ENCODE assay signal across 19 cellular contexts in genomic region chr1:1917304-1917976, GRCh38. TPM values are rescaled to one million over a fixed set of nuclear protein-coding genes. Genes with fewer than 3 reads are reported as not detected.
DNase-seq lines count a peak whose midpoint lies in the region; ATAC-seq and TF ChIP-seq lines count a peak whose summit lies in the region.
"Had no signal": no experiment of that assay in that cellular context is flagged by ENCODE, and none has a peak within 500 bp of the region (broad histone marks: within the 10 kb centered on the region; RNA-seq: fewer than 3 reads in every experiment).

No MANE protein-coding gene starts in this region.

- H3K4me1 ChIP-seq in heart left ventricle (peaks cover 5 to 22% (median 13%) of the 10 kb centered on the region in 12 donors), upper lobe of right lung (peaks cover 9% of the 10 kb centered on the region)
- H3K4me1 ChIP-seq in naive thymus-derived CD4-positive, alpha-beta T cell (ENCODE audit: control insufficient read depth in 2 of 2, insufficient read depth in 2 of 2, low read length in 2 of 2), result peaks cover 7 to 16% of the 10 kb centered on the region in 2 donors

- no peaks in the 10 kb centered on the region for H3K36me3 Mint-ChIP-seq in activated T-helper 2 cell treated with anti-CD3 and anti-CD28 coated beads, Interferon-gamma antibody, Interleukin-2, Interleukin-4, amounts not matched to agents 10 μg/mL and 5 μg/mL and 100 μg/mL, durations not matched to agents 14 hours and 24 hours and 36 hours (ENCODE audit: low read depth)
- no peaks in the 10 kb centered on the region for H3K36me3 Mint-ChIP-seq in naive thymus-derived CD4-positive, alpha-beta T cell
- H3K36me3 Mint-ChIP-seq: activated naive CD4-positive, alpha-beta T cell treated with anti-CD3 and anti-CD28 coated beads, Interleukin-2, amount 10 ng/mL, durations not matched to agents 7 days and 5 days had no signal

- peak overlapping the region; percentile 33 for H3K4me3 Mint-ChIP-seq in activated T-helper 2 cell treated with anti-CD3 and anti-CD28 coated beads, Interferon-gamma antibody, Interleukin-2, Interleukin-4, amounts not matched to agents 10 μg/mL and 5 μg/mL and 100 μg/mL, durations not matched to agents 14 hours and 24 hours and 36 hours (ENCODE audit: low read depth)
- peak overlapping the region in 8 of 10 donors; percentile 15 to 59 (median 26) for H3K4me3 Mint-ChIP-seq in naive thymus-derived CD4-positive, alpha-beta T cell

- POLR2A ChIA-PET in naive thymus-derived CD4-positive, alpha-beta T cell (lab: Charles Lee), result interaction anchor here (1.2 kb wide), 1 partner anchor 8 kb away, joined by 5 read pairs; no protein-coding TSS in a partner anchor

- no peaks in the 10 kb centered on the region for H3K9me3 Mint-ChIP-seq in activated T-helper 2 cell treated with anti-CD3 and anti-CD28 coated beads, Interferon-gamma antibody, Interleukin-2, Interleukin-4, amounts not matched to agents 10 μg/mL and 5 μg/mL and 100 μg/mL, durations not matched to agents 14 hours and 24 hours and 36 hours
- H3K9me3 Mint-ChIP-seq in naive thymus-derived CD4-positive, alpha-beta T cell, result no peaks in the 10 kb centered on the region
- H3K9me3 Mint-ChIP-seq: activated naive CD4-positive, alpha-beta T cell treated with anti-CD3 and anti-CD28 coated beads, Interleukin-2, amount 10 ng/mL, durations not matched to agents 7 days and 5 days had no signal

- H3K27ac Mint-ChIP-seq in activated T-helper 2 cell treated with anti-CD3 and anti-CD28 coated beads, Interferon-gamma antibody, Interleukin-2, Interleukin-4, amounts not matched to agents 10 μg/mL and 5 μg/mL and 100 μg/mL, durations not matched to agents 14 hours and 24 hours and 36 hours, result no peak overlapping the region
- no peak overlapping the region for H3K27ac Mint-ChIP-seq in naive thymus-derived CD4-positive, alpha-beta T cell
- H3K27ac Mint-ChIP-seq: activated naive CD4-positive, alpha-beta T cell treated with anti-CD3 and anti-CD28 coated beads, Interleukin-2, amount 10 ng/mL, durations not matched to agents 7 days and 5 days had no signal

- peaks cover 2% of the 10 kb centered on the region for H3K4me1 Mint-ChIP-seq in activated T-helper 2 cell treated with anti-CD3 and anti-CD28 coated beads, Interferon-gamma antibody, Interleukin-2, Interleukin-4, amounts not matched to agents 10 μg/mL and 5 μg/mL and 100 μg/mL, durations not matched to agents 14 hours and 24 hours and 36 hours (ENCODE audit: low read depth)
- H3K4me1 Mint-ChIP-seq in naive thymus-derived CD4-positive, alpha-beta T cell, result peaks cover 0 to 8% (median 0%) of the 10 kb centered on the region in 7 donors

- DNase-seq in heart left ventricle (peak in 4 of 5 donors; percentile 9 to 49 (median 18)), cardiac septum (ENCODE audit: low spot score) (no peak), upper lobe of right lung (peak; percentile 67), NK-92 (lab: John Stamatoyannopoulos, UW; ENCODE audit: unreplicated experiment) (no peak), NCI-H446 treated with DMSO at 0.1 percent for 48 hours (lab: John Stamatoyannopoulos, UW) (no peak)
- no peak for DNase-seq in activated T-helper 2 cell treated with anti-CD3 and anti-CD28 coated beads, Interferon-gamma antibody, Interleukin-2, Interleukin-4, amounts not matched to agents 10 μg/mL and 5 μg/mL and 100 μg/mL, durations not matched to agents 14 hours and 24 hours and 36 hours (ENCODE audit: low spot score)
- DNase-seq in naive thymus-derived CD4-positive, alpha-beta T cell, result no peak
- DNase-seq: activated CD4-positive, CD25-positive, alpha-beta regulatory T cell; activated CD8-positive, alpha-beta memory T cell treated with anti-CD3 and anti-CD28 coated beads, Interleukin-2, amount 50 U/mL, for 4 hours; activated naive CD4-positive, alpha-beta T cell treated with anti-CD3 and anti-CD28 coated beads, Interleukin-2, amount 10 ng/mL, durations not matched to agents 7 days and 5 days; effector memory CD4-positive, alpha-beta T cell; Kasumi-1; NCI-H1417 treated with DMSO at 0.1 percent for 48 hours had no signal

- H3K27me3 ChIP-seq in heart left ventricle (no peaks in the 10 kb centered on the region), upper lobe of right lung (no peaks in the 10 kb centered on the region)
- no peaks in the 10 kb centered on the region for H3K27me3 ChIP-seq in naive thymus-derived CD4-positive, alpha-beta T cell (ENCODE audit: control insufficient read depth in 2 of 2, insufficient read depth in 2 of 2, low read length in 2 of 2)
- H3K27me3 ChIP-seq: cardiac muscle cell, vagina had no signal

- intact Hi-C loops in heart left ventricle (cut with DNase I) (no loop called here), cardiac septum (cut with DNase I) (no loop called here), upper lobe of right lung (cut with DNase I) (no loop called here)
- intact Hi-C loops in activated T-helper 2 cell treated with anti-CD3 and anti-CD28 coated beads, Interferon-gamma antibody, Interleukin-2, Interleukin-4, amounts not matched to agents 10 μg/mL and 5 μg/mL and 100 μg/mL, durations not matched to agents 14 hours and 24 hours and 36 hours (cut with micrococcal nuclease), result loop anchor here (10.0 kb wide), 1 partner anchor 217 kb away; no protein-coding TSS in a partner anchor
- intact Hi-C loops in naive thymus-derived CD4-positive, alpha-beta T cell (cut with micrococcal nuclease), result loop anchor here (5.0 to 10.0 kb wide), 3 partner anchors 385 to 667 kb away; partner anchors contain the start of genes PANK4 (in 1 of the 2) and PRXL2B (in 1 of the 2)

- peaks cover 1% of the 10 kb centered on the region for H3K27me3 Mint-ChIP-seq in activated T-helper 2 cell treated with anti-CD3 and anti-CD28 coated beads, Interferon-gamma antibody, Interleukin-2, Interleukin-4, amounts not matched to agents 10 μg/mL and 5 μg/mL and 100 μg/mL, durations not matched to agents 14 hours and 24 hours and 36 hours (ENCODE audit: low read depth)
- H3K27me3 Mint-ChIP-seq in naive thymus-derived CD4-positive, alpha-beta T cell, result peaks cover 0 to 5% (median 0%) of the 10 kb centered on the region in 5 donors

- H3K4me3 ChIP-seq in heart left ventricle, result no peak overlapping the region
- H3K4me3 ChIP-seq in naive thymus-derived CD4-positive, alpha-beta T cell (ENCODE audit: low read length), result no peak overlapping the region
- H3K4me3 ChIP-seq in upper lobe of right lung, result no peak overlapping the region
- H3K4me3 ChIP-seq: cardiac muscle cell had no signal

- H3K9me3 ChIP-seq in heart left ventricle (no peaks in the 10 kb centered on the region), upper lobe of right lung (no peaks in the 10 kb centered on the region)
- H3K9me3 ChIP-seq in naive thymus-derived CD4-positive, alpha-beta T cell (ENCODE audit: control insufficient read depth in 2 of 3, low read length in 3 of 3), result no peaks in the 10 kb centered on the region
- H3K9me3 ChIP-seq: vagina had no signal

- CTCF ChIA-PET in naive thymus-derived CD4-positive, alpha-beta T cell (lab: Charles Lee), result interaction anchor here (1.2 kb wide), 1 partner anchor 8 kb away, joined by 3 read pairs; no protein-coding TSS in a partner anchor

- TF ChIP-seq CTCF in heart left ventricle (IDR thresholded peaks at IDR 0.05) (no peak), upper lobe of right lung (IDR thresholded peaks at IDR 0.05) (no peak)

- no peaks in the 10 kb centered on the region for H3K36me3 ChIP-seq in heart left ventricle
- no peaks in the 10 kb centered on the region for H3K36me3 ChIP-seq in naive thymus-derived CD4-positive, alpha-beta T cell (ENCODE audit: control insufficient read depth in 2 of 3, insufficient read depth in 3 of 3, low read length in 3 of 3)
- no peaks in the 10 kb centered on the region for H3K36me3 ChIP-seq in upper lobe of right lung
- H3K36me3 ChIP-seq: cardiac muscle cell, vagina had no signal

- 89 to 96% (median 93%) methylated on average over 12 to 14 of the region's 14 CpGs for WGBS in heart left ventricle, 4 donors

- no peak for ATAC-seq in heart left ventricle
- ATAC-seq in naive thymus-derived CD4-positive, alpha-beta T cell, result no peak
- ATAC-seq in upper lobe of right lung, result no peak
- no peak for ATAC-seq in GM19455 (IDR thresholded peaks at IDR 0.05; ENCODE audit: unreplicated experiment)

- TF ChIP-seq POLR2A in heart left ventricle (IDR thresholded peaks at IDR 0.05), result no peak

- H3K27ac ChIP-seq in heart left ventricle, result no peak overlapping the region
- H3K27ac ChIP-seq in naive thymus-derived CD4-positive, alpha-beta T cell (ENCODE audit: low read depth, low read length), result no peak overlapping the region
- no peak overlapping the region for H3K27ac ChIP-seq in upper lobe of right lung
- H3K27ac ChIP-seq: cardiac muscle cell, vagina had no signal

RNA-seq across cellular contexts. Expression of gene TMEM52, which starts 1.6 kb away (rescaled TPM):
- total RNA-seq in heart left ventricle (1 to 10 TPM in 6 of 9 donors, under 1 TPM in 3; 0.35 to 2.4 (median 1.1) TPM), cardiac septum (0.70 TPM), upper lobe of right lung (1.5 TPM)
- polyA plus RNA-seq in heart left ventricle, result 1 to 10 TPM; 1.6 to 7.9 TPM
- 0.94 and 1.2 TPM in 2 replicates for total RNA-seq in activated T-helper 2 cell treated with anti-CD3 and anti-CD28 coated beads, Interferon-gamma antibody, Interleukin-2, Interleukin-4, amounts not matched to agents 10 μg/mL and 5 μg/mL and 100 μg/mL, durations not matched to agents 14 hours and 24 hours and 36 hours
- 1 to 10 TPM in 1 of 5 experiments, not detected in 4; 1.1 TPM for total RNA-seq in naive thymus-derived CD4-positive, alpha-beta T cell
- under 1 TPM in 1 of 2 donors, not detected in 1; 0.45 TPM for polyA plus RNA-seq in naive thymus-derived CD4-positive, alpha-beta T cell
- total RNA-seq: T-helper 1 cell treated with Interleukin-12 subunit alpha and Interleukin-12 subunit beta and Interleukin-4 antibody, amounts not matched to agents 30 ng/mL and 1 ng/mL, for 36 hours had no signal

RNA-seq across cellular contexts. Expression of gene CALML6, which starts 2.4 kb away (rescaled TPM):
- total RNA-seq in heart left ventricle, result under 1 TPM in 3 of 9 donors, not detected in 6; 0.17 to 0.58 (median 0.29) TPM
- not detected for polyA plus RNA-seq in heart left ventricle
- 0.16 TPM for total RNA-seq in cardiac septum
- total RNA-seq in activated T-helper 2 cell treated with anti-CD3 and anti-CD28 coated beads, Interferon-gamma antibody, Interleukin-2, Interleukin-4, amounts not matched to agents 10 μg/mL and 5 μg/mL and 100 μg/mL, durations not matched to agents 14 hours and 24 hours and 36 hours, result 0.18 and 0.32 TPM in 2 replicates
- total RNA-seq in naive thymus-derived CD4-positive, alpha-beta T cell, result 1 to 10 TPM in 3 of 5 experiments, under 1 TPM in 1, not detected in 1; 0.94 to 2.5 (median 1.4) TPM
- not detected for polyA plus RNA-seq in naive thymus-derived CD4-positive, alpha-beta T cell
- total RNA-seq in upper lobe of right lung, result 0.90 TPM
- total RNA-seq: G401; H4; T-helper 1 cell treated with Interleukin-12 subunit alpha and Interleukin-12 subunit beta and Interleukin-4 antibody, amounts not matched to agents 30 ng/mL and 1 ng/mL, for 36 hours had no signal

RNA-seq across cellular contexts. Expression of gene GNB1, which starts 26.6 kb away (rescaled TPM):
- total RNA-seq in heart left ventricle (100 to 1,000 TPM in 7 of 9 donors, 10 to 100 TPM in 2; 83.8 to 275 (median 172) TPM), cardiac septum (183 TPM), upper lobe of right lung (328 TPM)
- polyA plus RNA-seq in heart left ventricle, result 100 to 1,000 TPM in 1 of 2 donors, 10 to 100 TPM in 1; 52.9 to 181 TPM
- total RNA-seq in activated T-helper 2 cell treated with anti-CD3 and anti-CD28 coated beads, Interferon-gamma antibody, Interleukin-2, Interleukin-4, amounts not matched to agents 10 μg/mL and 5 μg/mL and 100 μg/mL, durations not matched to agents 14 hours and 24 hours and 36 hours, result 452 and 471 TPM in 2 replicates
- 100 to 1,000 TPM; 170 to 358 (median 246) TPM for total RNA-seq in naive thymus-derived CD4-positive, alpha-beta T cell
- polyA plus RNA-seq in naive thymus-derived CD4-positive, alpha-beta T cell, result 10 to 100 TPM; 48.1 to 62.3 TPM

Comparison
In these comparisons a context has a peak if more than half of its experiments do, and no peak if none do; other contexts are left out.
1. DNase-seq: peak in heart left ventricle (4 of 5) and upper lobe of right lung (single experiment); none in cardiac septum (single experiment), activated T-helper 2 cell treated with anti-CD3 and anti-CD28 coated beads, Interferon-gamma antibody, Interleukin-2, Interleukin-4, amounts not matched to agents 10 μg/mL and 5 μg/mL and 100 μg/mL, durations not matched to agents 14 hours and 24 hours and 36 hours (single experiment), naive thymus-derived CD4-positive, alpha-beta T cell (0 of 9), NK-92 (single experiment) and NCI-H446 treated with DMSO at 0.1 percent for 48 hours (single experiment).
2. intact Hi-C loops: an anchor here in activated T-helper 2 cell treated with anti-CD3 and anti-CD28 coated beads, Interferon-gamma antibody, Interleukin-2, Interleukin-4, amounts not matched to agents 10 μg/mL and 5 μg/mL and 100 μg/mL, durations not matched to agents 14 hours and 24 hours and 36 hours (10.0 kb wide) and naive thymus-derived CD4-positive, alpha-beta T cell (5.0 to 10.0 kb wide); none called in heart left ventricle, cardiac septum and upper lobe of right lung.